Comparison of ENCODE assay signal across 1 cellular context in the genomic region with DNA sequence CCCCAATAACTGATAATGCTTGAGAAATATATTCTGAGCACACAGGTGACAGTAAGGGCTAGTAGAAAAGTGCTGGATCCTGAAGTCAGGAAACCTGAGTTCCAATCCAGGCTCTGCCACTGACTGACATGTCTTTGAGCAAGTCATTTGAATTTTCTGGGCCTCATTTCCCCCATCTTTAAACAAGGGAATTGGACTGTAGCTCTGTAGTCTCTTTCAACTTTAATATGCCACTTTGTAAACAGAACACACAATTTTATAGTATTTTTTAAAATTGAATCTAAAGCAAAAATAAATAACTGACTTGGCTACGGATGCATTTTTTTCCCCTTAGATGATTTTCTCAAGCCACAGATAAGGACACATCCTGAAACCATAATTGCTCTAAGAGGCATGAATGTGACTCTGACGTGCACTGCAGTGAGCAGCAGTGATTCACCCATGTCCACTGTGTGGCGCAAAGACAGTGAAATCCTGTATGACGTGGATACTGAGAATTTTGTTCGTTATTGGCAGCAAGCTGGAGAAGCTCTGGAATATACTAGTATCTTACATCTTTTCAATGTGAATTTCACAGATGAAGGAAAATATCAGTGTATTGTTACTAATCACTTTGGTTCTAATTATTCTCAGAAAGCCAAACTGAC.
TF ChIP-seq lines count a peak whose summit lies in the region.

No MANE protein-coding gene starts in this region.

TF ChIP-seq in GM23338, 12 proteins besides CTCF, POLR2A, EP300 and RAD21 (continued from another document):
- TF ChIP-seq, protein P1, sequence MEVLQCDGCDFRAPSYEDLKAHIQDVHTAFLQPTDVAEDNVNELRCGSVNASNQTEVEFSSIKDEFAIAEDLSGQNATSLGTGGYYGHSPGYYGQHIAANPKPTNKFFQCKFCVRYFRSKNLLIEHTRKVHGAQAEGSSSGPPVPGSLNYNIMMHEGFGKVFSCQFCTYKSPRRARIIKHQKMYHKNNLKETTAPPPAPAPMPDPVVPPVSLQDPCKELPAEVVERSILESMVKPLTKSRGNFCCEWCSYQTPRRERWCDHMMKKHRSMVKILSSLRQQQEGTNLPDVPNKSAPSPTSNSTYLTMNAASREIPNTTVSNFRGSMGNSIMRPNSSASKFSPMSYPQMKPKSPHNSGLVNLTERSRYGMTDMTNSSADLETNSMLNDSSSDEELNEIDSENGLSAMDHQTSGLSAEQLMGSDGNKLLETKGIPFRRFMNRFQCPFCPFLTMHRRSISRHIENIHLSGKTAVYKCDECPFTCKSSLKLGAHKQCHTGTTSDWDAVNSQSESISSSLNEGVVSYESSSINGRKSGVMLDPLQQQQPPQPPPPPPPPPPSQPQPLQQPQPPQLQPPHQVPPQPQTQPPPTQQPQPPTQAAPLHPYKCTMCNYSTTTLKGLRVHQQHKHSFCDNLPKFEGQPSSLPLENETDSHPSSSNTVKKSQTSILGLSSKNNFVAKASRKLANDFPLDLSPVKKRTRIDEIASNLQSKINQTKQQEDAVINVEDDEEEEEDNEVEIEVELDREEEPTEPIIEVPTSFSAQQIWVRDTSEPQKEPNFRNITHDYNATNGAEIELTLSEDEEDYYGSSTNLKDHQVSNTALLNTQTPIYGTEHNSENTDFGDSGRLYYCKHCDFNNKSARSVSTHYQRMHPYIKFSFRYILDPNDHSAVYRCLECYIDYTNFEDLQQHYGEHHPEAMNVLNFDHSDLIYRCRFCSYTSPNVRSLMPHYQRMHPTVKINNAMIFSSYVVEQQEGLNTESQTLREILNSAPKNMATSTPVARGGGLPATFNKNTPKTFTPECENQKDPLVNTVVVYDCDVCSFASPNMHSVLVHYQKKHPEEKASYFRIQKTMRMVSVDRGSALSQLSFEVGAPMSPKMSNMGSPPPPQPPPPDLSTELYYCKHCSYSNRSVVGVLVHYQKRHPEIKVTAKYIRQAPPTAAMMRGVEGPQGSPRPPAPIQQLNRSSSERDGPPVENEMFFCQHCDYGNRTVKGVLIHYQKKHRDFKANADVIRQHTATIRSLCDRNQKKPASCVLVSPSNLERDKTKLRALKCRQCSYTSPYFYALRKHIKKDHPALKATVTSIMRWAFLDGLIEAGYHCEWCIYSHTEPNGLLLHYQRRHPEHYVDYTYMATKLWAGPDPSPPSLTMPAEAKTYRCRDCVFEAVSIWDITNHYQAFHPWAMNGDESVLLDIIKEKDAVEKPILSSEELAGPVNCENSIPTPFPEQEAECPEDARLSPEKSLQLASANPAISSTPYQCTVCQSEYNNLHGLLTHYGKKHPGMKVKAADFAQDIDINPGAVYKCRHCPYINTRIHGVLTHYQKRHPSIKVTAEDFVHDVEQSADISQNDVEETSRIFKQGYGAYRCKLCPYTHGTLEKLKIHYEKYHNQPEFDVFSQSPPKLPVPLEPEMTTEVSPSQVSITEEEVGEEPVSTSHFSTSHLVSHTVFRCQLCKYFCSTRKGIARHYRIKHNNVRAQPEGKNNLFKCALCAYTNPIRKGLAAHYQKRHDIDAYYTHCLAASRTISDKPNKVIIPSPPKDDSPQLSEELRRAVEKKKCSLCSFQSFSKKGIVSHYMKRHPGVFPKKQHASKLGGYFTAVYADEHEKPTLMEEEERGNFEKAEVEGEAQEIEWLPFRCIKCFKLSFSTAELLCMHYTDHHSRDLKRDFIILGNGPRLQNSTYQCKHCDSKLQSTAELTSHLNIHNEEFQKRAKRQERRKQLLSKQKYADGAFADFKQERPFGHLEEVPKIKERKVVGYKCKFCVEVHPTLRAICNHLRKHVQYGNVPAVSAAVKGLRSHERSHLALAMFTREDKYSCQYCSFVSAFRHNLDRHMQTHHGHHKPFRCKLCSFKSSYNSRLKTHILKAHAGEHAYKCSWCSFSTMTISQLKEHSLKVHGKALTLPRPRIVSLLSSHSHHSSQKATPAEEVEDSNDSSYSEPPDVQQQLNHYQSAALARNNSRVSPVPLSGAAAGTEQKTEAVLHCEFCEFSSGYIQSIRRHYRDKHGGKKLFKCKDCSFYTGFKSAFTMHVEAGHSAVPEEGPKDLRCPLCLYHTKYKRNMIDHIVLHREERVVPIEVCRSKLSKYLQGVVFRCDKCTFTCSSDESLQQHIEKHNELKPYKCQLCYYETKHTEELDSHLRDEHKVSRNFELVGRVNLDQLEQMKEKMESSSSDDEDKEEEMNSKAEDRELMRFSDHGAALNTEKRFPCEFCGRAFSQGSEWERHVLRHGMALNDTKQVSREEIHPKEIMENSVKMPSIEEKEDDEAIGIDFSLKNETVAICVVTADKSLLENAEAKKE (CRISPR knock-in tag; IDR thresholded peaks at IDR 0.05): no peak
- TF ChIP-seq, protein P2, sequence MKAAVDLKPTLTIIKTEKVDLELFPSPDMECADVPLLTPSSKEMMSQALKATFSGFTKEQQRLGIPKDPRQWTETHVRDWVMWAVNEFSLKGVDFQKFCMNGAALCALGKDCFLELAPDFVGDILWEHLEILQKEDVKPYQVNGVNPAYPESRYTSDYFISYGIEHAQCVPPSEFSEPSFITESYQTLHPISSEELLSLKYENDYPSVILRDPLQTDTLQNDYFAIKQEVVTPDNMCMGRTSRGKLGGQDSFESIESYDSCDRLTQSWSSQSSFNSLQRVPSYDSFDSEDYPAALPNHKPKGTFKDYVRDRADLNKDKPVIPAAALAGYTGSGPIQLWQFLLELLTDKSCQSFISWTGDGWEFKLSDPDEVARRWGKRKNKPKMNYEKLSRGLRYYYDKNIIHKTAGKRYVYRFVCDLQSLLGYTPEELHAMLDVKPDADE (IDR thresholded peaks at IDR 0.05): no peak
- TF ChIP-seq CREB1 (CRISPR knock-in tag; IDR thresholded peaks at IDR 0.05; ENCODE audit: low read depth): no peak
